ENCODE assay signal across 8 cellular contexts in genomic region chr9:130042406-130042930, GRCh38. TPM values are rescaled to one million over a fixed set of nuclear protein-coding genes. Genes with fewer than 3 reads are reported as not detected.
DNase-seq lines count a peak whose midpoint lies in the region; ATAC-seq and TF ChIP-seq lines count a peak whose summit lies in the region.

No MANE protein-coding gene starts in this region.

- ATAC-seq in HG03175 (IDR thresholded peaks at IDR 0.05; ENCODE audit: unreplicated experiment) (no peak), GM21367 (IDR thresholded peaks at IDR 0.05; ENCODE audit: unreplicated experiment) (no peak)

- peak; percentile 8 for DNase-seq in COLO668 (lab: John Stamatoyannopoulos, UW; ENCODE audit: unreplicated experiment)
- no peak for DNase-seq in HL-60 (ENCODE audit: low read depth in 1 of 2, low spot score in 1 of 2)
- peak; percentile 44 for DNase-seq in activated naive CD4-positive, alpha-beta T cell treated with Interleukin-2 at 50 U/mL for 16 hours
- DNase-seq in head of caudate nucleus: peak in 32 of 42 donors; percentile 20 to 72 (median 40)
- peak; percentile 31 to 65 (median 38) for DNase-seq in ovary
- no peak for DNase-seq in islet precursor cell

- no peaks in the 10 kb centered on the region for H3K36me3 ChIP-seq in ovary

- no peak for TF ChIP-seq CTCF in HL-60 (IDR thresholded peaks at IDR 0.05; ENCODE audit: insufficient read depth, low read length)
- TF ChIP-seq CTCF in ovary (IDR thresholded peaks at IDR 0.05): peak in 1 of 3 donors; percentile 14

- TF ChIP-seq EP300 in ovary (IDR thresholded peaks at IDR 0.05): no peak

- intact Hi-C loops in head of caudate nucleus (cut with DNase I) (loop anchor here (5.0 kb wide), 1 partner anchor 155 kb away; no protein-coding TSS in a partner anchor), ovary (cut with DNase I) (loop anchor here in 3 of 4 donors (2.0 to 5.0 kb wide), 2 partner anchors 155 to 158 kb away; no protein-coding TSS in a partner anchor)

- WGBS in ovary, 3 donors: 0 to 3% (median 1%) methylated on average over 29 to 76 of the region's 76 CpGs

- peak overlapping the region; percentile 84 for H3K27ac ChIP-seq in HL-60 (replicated peaks)
- peak overlapping the region; percentile 90 to 94 for H3K27ac ChIP-seq in ovary

- no peak for TF ChIP-seq POLR2A in ovary (IDR thresholded peaks at IDR 0.05)

- H3K4me1 ChIP-seq in ovary (ENCODE audit: insufficient read depth): peaks cover 6% of the 10 kb centered on the region

- H3K27me3 ChIP-seq in HL-60 (ENCODE audit: insufficient read depth, poor library complexity, severe bottlenecking) (no peaks in the 10 kb centered on the region), ovary (no peaks in the 10 kb centered on the region)

- peak overlapping the region; percentile 90 for H3K4me3 ChIP-seq in HL-60 (replicated peaks; ENCODE audit: insufficient read depth, low read length)
- peak overlapping the region; percentile 90 for H3K4me3 ChIP-seq in ovary

- H3K9me3 ChIP-seq in ovary: no peaks in the 10 kb centered on the region

RNA-seq across cellular contexts. Expression of gene FNBP1, which starts 0.5 kb away (rescaled TPM):
- total RNA-seq in ovary: 10 to 100 TPM; 22.4 to 57.8 (median 49.0) TPM
- 10 to 100 TPM; 18.0 to 61.5 TPM for polyA plus RNA-seq in ovary

RNA-seq across cellular contexts. Expression of gene GPR107, which starts 11.2 kb away (rescaled TPM):
- 10 to 100 TPM; 11.6 to 34.4 (median 28.3) TPM for total RNA-seq in ovary
- polyA plus RNA-seq in ovary: 10 to 100 TPM; 16.3 to 44.0 TPM

Comparison
In these comparisons a context has a peak if more than half of its experiments do, and no peak if none do; other contexts are left out.
1. DNase-seq: peak in COLO668 (single experiment), activated naive CD4-positive, alpha-beta T cell treated with Interleukin-2 at 50 U/mL for 16 hours (single experiment), head of caudate nucleus (32 of 42) and ovary (5 of 5); none in HL-60 (0 of 2) and islet precursor cell (single experiment).